1 cellular context compared by ENCODE assay signal in the genomic region with DNA sequence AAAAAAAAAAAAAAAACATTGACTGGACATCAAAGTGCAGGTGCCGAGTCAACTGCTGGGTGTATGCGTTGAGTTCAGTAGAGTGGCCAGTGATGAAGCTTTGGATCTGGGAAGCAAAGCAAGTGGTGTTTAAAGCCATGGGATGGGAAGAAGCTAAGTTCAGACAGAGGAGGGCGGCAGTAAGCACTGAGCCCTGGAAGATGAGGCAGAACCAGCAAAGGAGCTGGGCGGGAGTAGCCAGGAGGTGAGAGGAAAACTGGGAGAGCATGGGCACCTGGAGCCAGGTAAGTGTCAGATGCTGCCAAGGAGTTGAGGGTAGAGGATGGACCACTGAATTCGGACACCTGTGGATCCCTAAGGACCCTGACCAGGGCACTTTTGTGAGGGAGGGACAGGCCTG.
TF ChIP-seq lines count a peak whose summit lies in the region.

No MANE protein-coding gene starts in this region.

TF ChIP-seq in H1, 55 proteins besides CTCF, POLR2A, EP300 and RAD21:
- no peak for TF ChIP-seq CREB1 (IDR thresholded peaks at IDR 0.05)
- TF ChIP-seq E2F6 (IDR thresholded peaks at IDR 0.05), result peak; percentile 95
- TF ChIP-seq, protein P1, sequence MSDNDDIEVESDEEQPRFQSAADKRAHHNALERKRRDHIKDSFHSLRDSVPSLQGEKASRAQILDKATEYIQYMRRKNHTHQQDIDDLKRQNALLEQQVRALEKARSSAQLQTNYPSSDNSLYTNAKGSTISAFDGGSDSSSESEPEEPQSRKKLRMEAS (IDR thresholded peaks at IDR 0.05), result peak; percentile 75
